In genomic region chr2:9385841-9386240, GRCh38 we compare ENCODE assay signal across 23 cellular contexts. TPM values are rescaled to one million over a fixed set of nuclear protein-coding genes. Genes with fewer than 3 reads are reported as not detected.
A peak's percentile ranks its signal among the peaks of the same experiment; 100 is the strongest.
DNase-seq lines count a peak whose midpoint lies in the region; ATAC-seq and TF ChIP-seq lines count a peak whose summit lies in the region.
"Had no signal": no experiment of that assay in that cellular context is flagged by ENCODE, and none has a peak within 500 bp of the region (broad histone marks: within the 10 kb centered on the region; RNA-seq: fewer than 3 reads in every experiment).

No MANE protein-coding gene starts in this region.

- WGBS in sigmoid colon, 2 donors, result 94 to 95% methylated on average over 6 of the region's 6 CpGs

- H3K27ac ChIP-seq in sigmoid colon, result peak overlapping the region in 3 of 4 donors; percentile 74 to 77 (median 75)
- H3K27ac ChIP-seq: ascending aorta, HL-60, testis had no signal

- no peaks in the 10 kb centered on the region for H3K9me3 ChIP-seq in sigmoid colon
- H3K9me3 ChIP-seq: ascending aorta, HAP-1, MG63, testis had no signal

- no peak overlapping the region for H3K4me3 ChIP-seq in sigmoid colon
- H3K4me3 ChIP-seq: ascending aorta, HAP-1, MG63, testis had no signal

- in situ Hi-C loops in Caki2 (cut with HindIII; ENCODE audit: low pct_unique_long_range_greater_than_20kb, low sequenced_read_pairs), result no loop called here

- no peak for TF ChIP-seq EP300 in sigmoid colon (IDR thresholded peaks at IDR 0.05)

- intact Hi-C loops in sigmoid colon (cut with DNase I), result loop anchor here (2.0 kb wide), 1 partner anchor 37 kb away; the partner anchor contains the start of genes CPSF3 and ITGB1BP1

- H3K27me3 ChIP-seq in sigmoid colon, result no peaks in the 10 kb centered on the region
- H3K27me3 ChIP-seq: ascending aorta, MG63, testis had no signal

- DNase-seq in Caki2 (ENCODE audit: low read depth) (peak; percentile 21), RPMI7951 (ENCODE audit: low read depth) (peak; percentile 59), iris pigment epithelial cell (ENCODE audit: low read depth) (peak; percentile 28), sigmoid colon (peak; percentile 26), NCI-H774 (lab: John Stamatoyannopoulos, UW) (no peak)
- DNase-seq: activated CD4-positive, alpha-beta T cell treated with anti-CD3 and anti-CD28 coated beads for 1 hour; activated CD8-positive, alpha-beta memory T cell treated with anti-CD3 and anti-CD28 coated beads for 24 hours; activated naive CD4-positive, alpha-beta T cell treated with anti-CD3 and anti-CD28 coated beads, Interleukin-2, amount 50 U/mL, for 16 hours; DND-41; effector memory CD8-positive, alpha-beta T cell; head of caudate nucleus; MG63; NCI-H1417 treated with DMSO at 0.1 percent for 48 hours; NCI-H510A treated with DMSO at 0.1 percent for 48 hours; retina; SHP77; testis had no signal

- no peak for TF ChIP-seq POLR2A in sigmoid colon (IDR thresholded peaks at IDR 0.05)

- no peak for TF ChIP-seq CTCF in sigmoid colon (IDR thresholded peaks at IDR 0.05)

- ATAC-seq in HG02678 (IDR thresholded peaks at IDR 0.05; ENCODE audit: unreplicated experiment) (no peak), HG03565 (IDR thresholded peaks at IDR 0.05; ENCODE audit: unreplicated experiment) (no peak), HG02885 (IDR thresholded peaks at IDR 0.05; ENCODE audit: poor library complexity, unreplicated experiment) (no peak)
- ATAC-seq: effector memory CD8-positive, alpha-beta T cell had no signal

- peaks cover 0 to 41% (median 0%) of the 10 kb centered on the region in 4 donors for H3K36me3 ChIP-seq in sigmoid colon

- peaks cover 0 to 34% (median 26%) of the 10 kb centered on the region in 4 donors for H3K4me1 ChIP-seq in sigmoid colon
- H3K4me1 ChIP-seq: HAP-1, testis had no signal

RNA-seq across cellular contexts. Expression of gene ITGB1BP1, which starts 37.5 kb away (rescaled TPM):
- 55.9 and 110 TPM in 2 replicates for total RNA-seq in Caki2 (2014; rRNA removed; shearing (Covaris generic); ENCODE audit: low replicate concordance)
- 79.4 and 85.5 TPM in 2 replicates for total RNA-seq in RPMI7951 (2014; rRNA removed; shearing (Covaris generic))
- total RNA-seq in sigmoid colon, result 10 to 100 TPM; 52.3 to 75.6 (median 61.6) TPM
- polyA plus RNA-seq in sigmoid colon, result 10 to 100 TPM; 24.3 to 99.7 (median 47.4) TPM

RNA-seq across cellular contexts. Expression of gene CPSF3, which starts 37.6 kb away (rescaled TPM):
- total RNA-seq in Caki2 (2014; rRNA removed; shearing (Covaris generic); ENCODE audit: low replicate concordance), result 26.5 and 38.3 TPM in 2 replicates
- total RNA-seq in RPMI7951 (2014; rRNA removed; shearing (Covaris generic)), result 94.9 and 105 TPM in 2 replicates
- 10 to 100 TPM; 22.9 to 33.5 (median 27.5) TPM for total RNA-seq in sigmoid colon
- 10 to 100 TPM; 14.4 to 23.6 (median 14.6) TPM for polyA plus RNA-seq in sigmoid colon
